ENCODE assay signal across 2 cellular contexts in the genomic region with DNA sequence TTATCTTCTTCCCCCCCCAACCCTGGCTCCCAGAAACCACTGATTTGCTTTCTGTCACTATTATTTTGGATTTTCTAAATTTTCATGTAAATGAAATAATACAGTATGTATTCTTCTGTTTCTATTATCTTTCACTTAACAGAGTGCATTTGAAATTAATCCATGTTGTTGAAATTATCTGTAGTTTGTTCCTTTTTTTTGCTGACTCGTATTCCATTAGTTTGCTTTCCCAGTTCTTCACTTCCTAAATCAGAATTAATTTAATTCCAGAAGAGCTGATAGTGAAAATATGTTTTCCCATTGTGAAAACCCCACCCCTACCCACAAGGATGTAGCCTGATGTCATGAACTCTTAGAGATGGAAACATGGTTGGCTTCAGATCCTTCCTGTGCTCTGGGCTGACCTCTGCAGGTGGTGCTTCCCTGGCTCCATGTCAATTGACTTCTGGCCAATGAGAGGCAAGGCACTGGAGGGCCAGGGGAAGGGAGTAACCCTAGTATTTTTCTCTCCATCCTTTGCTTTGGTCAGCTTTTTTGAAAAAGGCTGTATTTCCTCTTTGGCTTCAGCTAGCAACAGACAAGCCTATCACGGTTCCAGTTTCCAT.
A peak's percentile ranks its signal among the peaks of the same experiment; 100 is the strongest.
TF ChIP-seq lines count a peak whose summit lies in the region.

No MANE protein-coding gene starts in this region.

TF ChIP-seq in H1, 55 proteins besides CTCF, POLR2A, EP300 and RAD21:
- TF ChIP-seq, protein P1, sequence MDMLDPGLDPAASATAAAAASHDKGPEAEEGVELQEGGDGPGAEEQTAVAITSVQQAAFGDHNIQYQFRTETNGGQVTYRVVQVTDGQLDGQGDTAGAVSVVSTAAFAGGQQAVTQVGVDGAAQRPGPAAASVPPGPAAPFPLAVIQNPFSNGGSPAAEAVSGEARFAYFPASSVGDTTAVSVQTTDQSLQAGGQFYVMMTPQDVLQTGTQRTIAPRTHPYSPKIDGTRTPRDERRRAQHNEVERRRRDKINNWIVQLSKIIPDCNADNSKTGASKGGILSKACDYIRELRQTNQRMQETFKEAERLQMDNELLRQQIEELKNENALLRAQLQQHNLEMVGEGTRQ (IDR thresholded peaks at IDR 0.05; ENCODE audit: low read length), result no peak
- no peak for TF ChIP-seq SP2 (IDR thresholded peaks at IDR 0.05; ENCODE audit: low read length)
- TF ChIP-seq CTBP2 (IDR thresholded peaks at IDR 0.05; ENCODE audit: borderline replicate concordance, insufficient read depth, insufficient read length, low read length), result no peak

TF ChIP-seq in HepG2, 621 proteins besides CTCF, POLR2A, EP300 and RAD21:
- TF ChIP-seq ZNF510 (CRISPR knock-in tag; IDR thresholded peaks at IDR 0.05; ENCODE audit: low read depth) (no peak), MAFF (IDR thresholded peaks at IDR 0.05; ENCODE audit: low read depth, low read length) (peak; percentile 53; the same call in 1 of the 2 replicates), AHR (CRISPR knock-in tag; IDR thresholded peaks at IDR 0.05) (no peak), ZNF660 (CRISPR knock-in tag; IDR thresholded peaks at IDR 0.05; ENCODE audit: borderline replicate concordance, low read depth) (no peak), PRDM15 (CRISPR knock-in tag; IDR thresholded peaks at IDR 0.05) (no peak), TCF7L2 (IDR thresholded peaks at IDR 0.05; ENCODE audit: low read depth, low read length) (no peak), MAFK (conservative IDR thresholded peaks at IDR 0.05 in 1 of 2, IDR thresholded peaks at IDR 0.05 in 1 of 2; ENCODE audit: low read length in 2 of 2) (peak; percentile 43 to 71; a peak in 3 of 4 replicates), ZFX (CRISPR knock-in tag; IDR thresholded peaks at IDR 0.05; ENCODE audit: low read depth) (no peak)
TF ChIP-seq in HepG2: peak in this region for 2.
